Comparison of ENCODE assay signal across 16 cellular contexts in genomic region chr5:115372121-115372520, GRCh38.
A peak's percentile ranks its signal among the peaks of the same experiment; 100 is the strongest.
DNase-seq lines count a peak whose midpoint lies in the region; ATAC-seq and TF ChIP-seq lines count a peak whose summit lies in the region.
"Had no signal": no experiment of that assay in that cellular context is flagged by ENCODE, and none has a peak within 500 bp of the region (broad histone marks: within the 10 kb centered on the region; RNA-seq: fewer than 3 reads in every experiment).

No MANE protein-coding gene starts in this region.

- TF ChIP-seq POLR2A in heart left ventricle (IDR thresholded peaks at IDR 0.05), result no peak

- no peak for TF ChIP-seq CTCF in left ventricle myocardium inferior (IDR thresholded peaks at IDR 0.05; ENCODE audit: borderline replicate concordance)
- no peak for TF ChIP-seq CTCF in heart left ventricle (IDR thresholded peaks at IDR 0.05)
- TF ChIP-seq CTCF in fibroblast of villous mesenchyme (IDR thresholded peaks at IDR 0.05; ENCODE audit: insufficient read depth, low read depth, low read length), result no peak

- no peaks in the 10 kb centered on the region for H3K9me2 ChIP-seq in Karpas-422 (replicated peaks; ENCODE audit: insufficient read depth, low read length)

- H4K20me1 ChIP-seq in Karpas-422 (ENCODE audit: insufficient read depth, low read depth, low read length), result no peaks in the 10 kb centered on the region

- H3K4me3 ChIP-seq in left ventricle myocardium inferior (no peak overlapping the region), heart left ventricle (no peak overlapping the region), fibroblast of villous mesenchyme (ENCODE audit: low read depth, low read length) (no peak overlapping the region), Karpas-422 (ENCODE audit: low read length) (no peak overlapping the region)
- H3K4me3 ChIP-seq: ascending aorta, MG63, sigmoid colon had no signal

- H3K27me3 ChIP-seq in left ventricle myocardium inferior (ENCODE audit: low read depth), result no peaks in the 10 kb centered on the region
- no peaks in the 10 kb centered on the region for H3K27me3 ChIP-seq in heart left ventricle
- H3K27me3 ChIP-seq in Karpas-422 (ENCODE audit: low read length), result no peaks in the 10 kb centered on the region
- H3K27me3 ChIP-seq: ascending aorta, MG63, sigmoid colon had no signal

- intact Hi-C loops in left ventricle myocardium inferior (cut with micrococcal nuclease), result loop anchor here (10.0 kb wide), 2 partner anchors 57 to 203 kb away; no protein-coding TSS in a partner anchor
- intact Hi-C loops in heart left ventricle (cut with DNase I), result loop anchor here in 5 of 10 donors (5.0 to 10.0 kb wide), 3 partner anchors 55 to 173 kb away; partner anchors contain the start of gene FEM1C (in 2 of the 5)
- intact Hi-C loops in Right ventricle myocardium inferior (cut with DNase I), result no loop called here

- no peaks in the 10 kb centered on the region for H3K79me2 ChIP-seq in Karpas-422 (ENCODE audit: low read length)

- DNase-seq in left ventricle myocardium inferior (no peak), heart left ventricle (no peak), fibroblast of villous mesenchyme (ENCODE audit: low read depth) (peak; percentile 14), Karpas-422 (no peak), AML-193 (lab: John Stamatoyannopoulos, UW) (no peak), Right ventricle myocardium inferior (ENCODE audit: missing footprints) (no peak)
- DNase-seq: MG63; NCI-H2171; sigmoid colon; stimulated activated CD4-positive, alpha-beta T cell treated with anti-CD3 and anti-CD28 coated beads, Interleukin-4, amount 100 ng/mL, for 4 hours; trophoblast cell had no signal

- no peak overlapping the region for H3K9ac ChIP-seq in Karpas-422 (ENCODE audit: low read length)

- H3K4me2 ChIP-seq in Karpas-422 (ENCODE audit: low read depth, low read length, poor library complexity, severe bottlenecking), result no peak overlapping the region

- H3K36me3 ChIP-seq in left ventricle myocardium inferior, result no peaks in the 10 kb centered on the region
- H3K36me3 ChIP-seq in heart left ventricle, result no peaks in the 10 kb centered on the region
- H3K36me3 ChIP-seq in Karpas-422 (ENCODE audit: insufficient read depth, low read length), result no peaks in the 10 kb centered on the region
- H3K36me3 ChIP-seq: ascending aorta, MG63, sigmoid colon had no signal

- no peak for ATAC-seq in heart left ventricle
- peak; percentile 44; the same call in 1 of the 3 replicates for ATAC-seq in SK-N-SH treated with all-trans-retinoic acid at 6 μM for 48 hours
- no peak for ATAC-seq in HG03135 (IDR thresholded peaks at IDR 0.05; ENCODE audit: unreplicated experiment)
- ATAC-seq in Right ventricle myocardium inferior, result no peak
- ATAC-seq: Panc1 had no signal

- H3K27ac ChIP-seq in left ventricle myocardium inferior (replicated peaks) (peak overlapping the region; percentile 3), heart left ventricle (peak overlapping the region in 5 of 12 donors; percentile 21 to 62 (median 31)), Karpas-422 (ENCODE audit: low read length) (no peak overlapping the region)
- H3K27ac ChIP-seq: ascending aorta, sigmoid colon, VCaP had no signal

- no peaks in the 10 kb centered on the region for H3K9me3 ChIP-seq in left ventricle myocardium inferior (replicated peaks)
- H3K9me3 ChIP-seq in heart left ventricle, result no peaks in the 10 kb centered on the region
- no peaks in the 10 kb centered on the region for H3K9me3 ChIP-seq in Karpas-422 (ENCODE audit: low read length)
- H3K9me3 ChIP-seq: ascending aorta, MG63, sigmoid colon had no signal

- H3K4me1 ChIP-seq in left ventricle myocardium inferior, result peaks cover 14% of the 10 kb centered on the region
- H3K4me1 ChIP-seq in heart left ventricle, result peaks cover 0 to 18% (median 3%) of the 10 kb centered on the region in 12 donors
- H3K4me1 ChIP-seq in Karpas-422 (ENCODE audit: low read length), result peaks cover 6% of the 10 kb centered on the region; the same call in 1 of the 2 replicates
- H3K4me1 ChIP-seq: ascending aorta, sigmoid colon had no signal

- WGBS in heart left ventricle, 4 donors, result 47 to 73% (median 59%) methylated on average over 2 of the region's 2 CpGs

- no peak overlapping the region for H2AFZ ChIP-seq in Karpas-422 (ENCODE audit: low read length)

TF ChIP-seq in SK-N-SH treated with all-trans-retinoic acid at 6 μM for 48 hours, 23 proteins besides CTCF, POLR2A, EP300 and RAD21:
- no peak for TF ChIP-seq ESRRG (CRISPR knock-in tag; IDR thresholded peaks at IDR 0.05)
- TF ChIP-seq TOX (CRISPR knock-in tag; IDR thresholded peaks at IDR 0.05; ENCODE audit: borderline replicate concordance), result no peak
- TF ChIP-seq CSDC2 (CRISPR knock-in tag; IDR thresholded peaks at IDR 0.05), result no peak
- no peak for TF ChIP-seq ZNF70 (CRISPR knock-in tag; IDR thresholded peaks at IDR 0.05)
- no peak for TF ChIP-seq SNAI2 (CRISPR knock-in tag; IDR thresholded peaks at IDR 0.05)
- TF ChIP-seq ZFP3 (CRISPR knock-in tag; IDR thresholded peaks at IDR 0.05), result no peak
- TF ChIP-seq PPARA (CRISPR knock-in tag; IDR thresholded peaks at IDR 0.05; ENCODE audit: borderline replicate concordance), result no peak
- TF ChIP-seq ZFP30 (CRISPR knock-in tag; IDR thresholded peaks at IDR 0.05), result no peak
- TF ChIP-seq TCF4 (CRISPR knock-in tag; IDR thresholded peaks at IDR 0.05; ENCODE audit: borderline replicate concordance), result no peak
- TF ChIP-seq GLIS3 (CRISPR knock-in tag; IDR thresholded peaks at IDR 0.05), result no peak
- no peak for TF ChIP-seq ZNF565 (CRISPR knock-in tag; conservative IDR thresholded peaks at IDR 0.05; ENCODE audit: low read depth)
- TF ChIP-seq CREB5 (CRISPR knock-in tag; IDR thresholded peaks at IDR 0.05; ENCODE audit: low read depth), result no peak
- TF ChIP-seq ZNF8 (CRISPR knock-in tag; IDR thresholded peaks at IDR 0.05), result no peak
- no peak for TF ChIP-seq BACH2 (CRISPR knock-in tag; IDR thresholded peaks at IDR 0.05; ENCODE audit: borderline replicate concordance)
- TF ChIP-seq ARNTL (CRISPR knock-in tag; IDR thresholded peaks at IDR 0.05; ENCODE audit: borderline replicate concordance, low read depth), result no peak
- TF ChIP-seq TSHZ2 (CRISPR knock-in tag; IDR thresholded peaks at IDR 0.05), result no peak
- TF ChIP-seq PATZ1 (CRISPR knock-in tag; IDR thresholded peaks at IDR 0.05; ENCODE audit: borderline replicate concordance), result no peak
- no peak for TF ChIP-seq ISL1 (CRISPR knock-in tag; IDR thresholded peaks at IDR 0.05)
TF ChIP-seq in SK-N-SH treated with all-trans-retinoic acid at 6 μM for 48 hours: peak in this region for 0.
